Comparison of ENCODE assay signal across 17 cellular contexts in genomic region chr6:19322691-19323470, GRCh38.
DNase-seq lines count a peak whose midpoint lies in the region; ATAC-seq and TF ChIP-seq lines count a peak whose summit lies in the region.
"Had no signal": no experiment of that assay in that cellular context is flagged by ENCODE, and none has a peak within 500 bp of the region (broad histone marks: within the 10 kb centered on the region; RNA-seq: fewer than 3 reads in every experiment).

No MANE protein-coding gene starts in this region.

- H3K36me3 ChIP-seq in HCT116 (ENCODE audit: control insufficient read depth in 1 of 2, insufficient read depth in 2 of 2, low read length in 2 of 2) (no peaks in the 10 kb centered on the region), adipocyte (ENCODE audit: control insufficient read depth, insufficient read depth, low read length, severe bottlenecking) (no peaks in the 10 kb centered on the region), smooth muscle cell (ENCODE audit: low read depth) (no peaks in the 10 kb centered on the region), WERI-Rb-1 (no peaks in the 10 kb centered on the region)
- H3K36me3 ChIP-seq: left ventricle myocardium inferior, transverse colon had no signal

- no peaks in the 10 kb centered on the region for H4K20me1 ChIP-seq in HCT116 (ENCODE audit: insufficient read depth)
- H4K20me1 ChIP-seq in smooth muscle cell (ENCODE audit: low read depth): no peaks in the 10 kb centered on the region

- POLR2A ChIA-PET in HCT116 (lab: Charles Lee): no interaction called here

- no peak for TF ChIP-seq POLR2A in HCT116 (IDR thresholded peaks at IDR 0.05; ENCODE audit: borderline replicate concordance, extremely low read depth, insufficient read depth, insufficient read length)

- DNase-seq in HCT116 (ENCODE audit: low read depth, low spot score) (no peak), adipocyte (ENCODE audit: low read depth) (peak; percentile 9), fibroblast of pulmonary artery (ENCODE audit: low read depth) (peak; percentile 44), smooth muscle cell (lab: John Stamatoyannopoulos, UW; ENCODE audit: unreplicated experiment) (no peak), T-helper 1 cell (no peak), WERI-Rb-1 (no peak)
- DNase-seq: activated CD4-positive, alpha-beta T cell treated with anti-CD3 and anti-CD28 coated beads, Interleukin-2, amount 50 U/mL, for 1 hour; foreskin fibroblast; Karpas-422; left ventricle myocardium inferior; NCI-H146; NCI-H446 treated with DMSO at 0.1 percent for 48 hours; posterior cingulate gyrus; transverse colon had no signal

- CTCF ChIA-PET in HCT116 (lab: Charles Lee): no interaction called here

- no peak for ATAC-seq in HCT116
- ATAC-seq in GM21786 (IDR thresholded peaks at IDR 0.05; ENCODE audit: unreplicated experiment): no peak
- ATAC-seq: GM23338; stimulated activated effector memory CD8-positive, alpha-beta T cell treated with anti-CD3 and anti-CD28 coated beads, Interleukin-12 subunit alpha, Interleukin-12 subunit beta, amount 100 ng/mL, for 72 hours had no signal

- H3K4me2 ChIP-seq in HCT116 (ENCODE audit: low read length) (no peak overlapping the region), smooth muscle cell (no peak overlapping the region)
- H3K4me2 ChIP-seq: GM23338 had no signal

- H3K4me1 ChIP-seq in HCT116 (ENCODE audit: control insufficient read depth in 1 of 2, insufficient read depth in 2 of 2, low read length in 2 of 2) (peaks cover 0 to 4% of the 10 kb centered on the region in 2 experiments; a peak in 1 of 4 replicates), adipocyte (ENCODE audit: control insufficient read depth, insufficient read depth, low read length) (no peaks in the 10 kb centered on the region), smooth muscle cell (ENCODE audit: low read depth) (peaks cover 8% of the 10 kb centered on the region)
- H3K4me1 ChIP-seq: left ventricle myocardium inferior had no signal

- RAD21 ChIA-PET in HCT116 (lab: Charles Lee; ENCODE audit: low non-redundant PET in 1 of 2, low total read pairs in 2 of 2, uncharacterized antibody in 2 of 2, unreplicated experiment in 2 of 2): no interaction called here

- intact Hi-C loops in HCT116 (cut with micrococcal nuclease): no loop called here

- BruUV-seq in HCT116 (replicated peaks; lab: Mats Ljungman, UMichigan): no TSS peak

- no peak overlapping the region for H3K4me3 ChIP-seq in HCT116 (replicated peaks in 1 of 2; ENCODE audit: low read depth in 1 of 2, low read length in 2 of 2)
- H3K4me3 ChIP-seq in adipocyte (ENCODE audit: low read length): no peak overlapping the region
- no peak overlapping the region for H3K4me3 ChIP-seq in fibroblast of pulmonary artery (replicated peaks; ENCODE audit: low read depth, low read length)
- no peak overlapping the region for H3K4me3 ChIP-seq in smooth muscle cell
- no peak overlapping the region for H3K4me3 ChIP-seq in WERI-Rb-1 (ENCODE audit: low read depth, low read length)
- H3K4me3 ChIP-seq: GM23338, left ventricle myocardium inferior, transverse colon had no signal

- H3K27ac ChIP-seq in HCT116 (ENCODE audit: low read depth, low read length): no peak overlapping the region
- H3K27ac ChIP-seq in smooth muscle cell (ENCODE audit: low read depth): no peak overlapping the region
- H3K27ac ChIP-seq in WERI-Rb-1: no peak overlapping the region
- H3K27ac ChIP-seq: left ventricle myocardium inferior, transverse colon had no signal

- peak; percentile 26; the same call in 1 of the 2 replicates for TF ChIP-seq RAD21 in HCT116 (IDR thresholded peaks at IDR 0.05; ENCODE audit: low read depth)

- no peaks in the 10 kb centered on the region for H3K27me3 ChIP-seq in HCT116 (ENCODE audit: insufficient read depth, low read length)
- H3K27me3 ChIP-seq in adipocyte (replicated peaks; ENCODE audit: control insufficient read depth, insufficient read depth, low read length): no peaks in the 10 kb centered on the region
- H3K27me3 ChIP-seq in smooth muscle cell (ENCODE audit: low read depth): no peaks in the 10 kb centered on the region
- no peaks in the 10 kb centered on the region for H3K27me3 ChIP-seq in WERI-Rb-1 (ENCODE audit: insufficient read depth, low read depth, severe bottlenecking)
- H3K27me3 ChIP-seq: transverse colon had no signal

- H3K9me3 ChIP-seq in HCT116 (ENCODE audit: control insufficient read depth in 1 of 2, insufficient read depth in 1 of 2, low read depth in 1 of 2, low read length in 2 of 2): no peaks in the 10 kb centered on the region
- H3K9me3 ChIP-seq in adipocyte (ENCODE audit: control insufficient read depth, low read length): no peaks in the 10 kb centered on the region
- H3K9me3 ChIP-seq in smooth muscle cell (replicated peaks; ENCODE audit: low read depth): no peaks in the 10 kb centered on the region
- no peaks in the 10 kb centered on the region for H3K9me3 ChIP-seq in WERI-Rb-1 (ENCODE audit: severe bottlenecking)
- H3K9me3 ChIP-seq: left ventricle myocardium inferior, transverse colon had no signal

- H3K9ac ChIP-seq in HCT116 (ENCODE audit: low read length): no peak overlapping the region
- no peak overlapping the region for H3K9ac ChIP-seq in adipocyte (ENCODE audit: low read length)
- H3K9ac ChIP-seq in smooth muscle cell (ENCODE audit: low read depth): no peak overlapping the region

- 91% methylated on average over 5 of the region's 5 CpGs for WGBS in smooth muscle cell (ENCODE audit: low lambda C conversion rate)

- no peaks in the 10 kb centered on the region for H3F3A ChIP-seq in smooth muscle cell (ENCODE audit: low read depth)

- H2AFZ ChIP-seq in HCT116 (ENCODE audit: low read depth, low read length, poor library complexity, severe bottlenecking) (no peak overlapping the region), smooth muscle cell (ENCODE audit: low read depth) (no peak overlapping the region)
- H2AFZ ChIP-seq: GM23338 had no signal

- H3K79me2 ChIP-seq in HCT116 (ENCODE audit: insufficient read depth, low read length): no peaks in the 10 kb centered on the region
- H3K79me2 ChIP-seq in smooth muscle cell (ENCODE audit: low read depth): no peaks in the 10 kb centered on the region

- TF ChIP-seq CTCF in HCT116 (IDR thresholded peaks at IDR 0.05 in 2 of 3, conservative IDR thresholded peaks at IDR 0.05 in 1 of 3; ENCODE audit: borderline replicate concordance in 1 of 3, insufficient read depth in 1 of 3, low read depth in 2 of 3, low read length in 2 of 3) (0 out of 6 replicates have a peak, but pooled peaks of 2 of the 3 experiments have one; percentile 7 to 15), fibroblast of pulmonary artery (IDR thresholded peaks at IDR 0.05; ENCODE audit: low read length, missing control alignments) (peak; percentile 11), smooth muscle cell (IDR thresholded peaks at IDR 0.05; ENCODE audit: borderline replicate concordance, insufficient read depth, poor library complexity, severe bottlenecking) (peak; percentile 7), WERI-Rb-1 (IDR thresholded peaks at IDR 0.05; ENCODE audit: low read depth, low read length) (no peak)

- H3K9me2 ChIP-seq in HCT116 (ENCODE audit: insufficient read depth): no peaks in the 10 kb centered on the region

TF ChIP-seq in HCT116, 20 proteins besides CTCF, POLR2A, EP300 and RAD21:
- no peak for TF ChIP-seq YY1 (IDR thresholded peaks at IDR 0.05; ENCODE audit: extremely low read depth, insufficient replicate concordance, low read depth, low read length)
- no peak for TF ChIP-seq ZFX (IDR thresholded peaks at IDR 0.05)
- TF ChIP-seq SP1 (IDR thresholded peaks at IDR 0.05; ENCODE audit: low read depth): no peak

Comparison
In these comparisons a context has a peak if more than half of its experiments do, and no peak if none do; other contexts are left out.
1. DNase-seq: peak in adipocyte (single experiment) and fibroblast of pulmonary artery (single experiment); none in HCT116 (single experiment), smooth muscle cell (single experiment), T-helper 1 cell (0 of 5) and WERI-Rb-1 (single experiment).